Comparison of ENCODE assay signal across 9 cellular contexts in the genomic region with DNA sequence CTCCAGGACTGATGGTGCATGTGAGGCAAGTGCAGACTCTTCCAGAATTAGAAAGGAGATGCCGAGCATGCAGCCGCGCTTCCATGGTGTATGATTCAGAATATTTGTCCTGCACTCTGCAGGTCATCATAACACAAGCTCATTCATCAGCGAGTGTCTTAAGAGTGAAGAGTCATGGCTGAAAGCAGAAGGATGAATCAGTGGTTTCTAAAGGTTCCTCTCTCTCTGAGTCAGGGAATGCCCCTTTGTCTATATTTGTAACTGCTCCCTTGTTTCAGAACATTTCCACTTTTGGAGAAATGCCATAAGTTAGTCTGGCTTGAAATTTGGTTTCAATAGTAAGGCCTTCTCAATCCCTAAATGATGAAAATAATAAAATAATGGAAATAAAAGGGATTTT. TPM values are rescaled to one million over a fixed set of nuclear protein-coding genes. Genes with fewer than 3 reads are reported as not detected.
DNase-seq lines count a peak whose midpoint lies in the region; ATAC-seq and TF ChIP-seq lines count a peak whose summit lies in the region.
"Had no signal": no experiment of that assay in that cellular context is flagged by ENCODE, and none has a peak within 500 bp of the region (broad histone marks: within the 10 kb centered on the region; RNA-seq: fewer than 3 reads in every experiment).

No MANE protein-coding gene starts in this region.

- 68 to 88% methylated on average over 4 of the region's 4 CpGs for WGBS in sigmoid colon, 2 donors

- in situ Hi-C loops in astrocyte of the cerebellum (cut with HindIII; ENCODE audit: low sequenced_read_pairs): no loop called here

- H3K9me3 Mint-ChIP-seq in progenitor cell of endocrine pancreas (ENCODE audit: low read depth): no peaks in the 10 kb centered on the region
- H3K9me3 Mint-ChIP-seq: central memory CD8-positive, alpha-beta T cell had no signal

- POLR2A ChIA-PET in AG04450 (lab: Yijun Ruan, JAX): interaction anchor here (0.8 kb wide), 1 partner anchor 39 kb away, joined by 3 read pairs; no protein-coding TSS in a partner anchor

- H3K4me1 ChIP-seq in sigmoid colon: peaks cover 0 to 9% (median 4%) of the 10 kb centered on the region in 4 donors

- TF ChIP-seq EP300 in sigmoid colon (IDR thresholded peaks at IDR 0.05): no peak

- CTCF ChIA-PET in AG04450 (lab: Charles Lee): interaction anchor here (1.3 kb wide), 1 partner anchor 96 kb away, joined by 5 read pairs; no protein-coding TSS in a partner anchor

- H3K27ac ChIP-seq in AG04450 (ENCODE audit: low read depth, low read length) (no peak overlapping the region), sigmoid colon (no peak overlapping the region)

- TF ChIP-seq CTCF in AG04450 (IDR thresholded peaks at IDR 0.05; ENCODE audit: low read depth, low read length) (no peak), astrocyte of the cerebellum (IDR thresholded peaks at IDR 0.05; ENCODE audit: low read depth, low read length, missing control alignments) (no peak), sigmoid colon (IDR thresholded peaks at IDR 0.05) (no peak), progenitor cell of endocrine pancreas (IDR thresholded peaks at IDR 0.05; ENCODE audit: unreplicated experiment) (no peak)

- no peaks in the 10 kb centered on the region for H3K36me3 ChIP-seq in sigmoid colon

- no peak for TF ChIP-seq POLR2A in sigmoid colon (IDR thresholded peaks at IDR 0.05)

- peak; percentile 87 for DNase-seq in AG04450 (ENCODE audit: low read depth, low spot score)
- peak; percentile 16 for DNase-seq in GM19238 (ENCODE audit: insufficient read length, low spot score)
- DNase-seq in astrocyte of the cerebellum (ENCODE audit: low read depth): peak; percentile 92
- DNase-seq in pons (ENCODE audit: low spot score): peak; percentile 71
- DNase-seq in sigmoid colon: no peak
- no peak for DNase-seq in progenitor cell of endocrine pancreas (ENCODE audit: low spot score, unreplicated experiment)
- no peak for DNase-seq in activated CD8-positive, alpha-beta memory T cell treated with anti-CD3 and anti-CD28 coated beads, Interleukin-2, amount 50 U/mL, for 48 hours

- ATAC-seq in HG03175 (IDR thresholded peaks at IDR 0.05; ENCODE audit: unreplicated experiment): peak; percentile 70

- H3K27me3 ChIP-seq in AG04450 (ENCODE audit: control insufficient read depth, insufficient read depth, low read length): peaks cover 2% of the 10 kb centered on the region
- H3K27me3 ChIP-seq in sigmoid colon: no peaks in the 10 kb centered on the region

- H3K36me3 Mint-ChIP-seq in progenitor cell of endocrine pancreas (ENCODE audit: insufficient read depth): no peaks in the 10 kb centered on the region

- no peak overlapping the region for H3K27ac Mint-ChIP-seq in progenitor cell of endocrine pancreas

- intact Hi-C loops in sigmoid colon (cut with DNase I): no loop called here

- no peaks in the 10 kb centered on the region for H3K4me1 Mint-ChIP-seq in progenitor cell of endocrine pancreas (ENCODE audit: low read depth)
- H3K4me1 Mint-ChIP-seq: central memory CD8-positive, alpha-beta T cell had no signal

- H3K27me3 Mint-ChIP-seq in progenitor cell of endocrine pancreas: peaks cover 2% of the 10 kb centered on the region

- H3K4me3 ChIP-seq in AG04450 (ENCODE audit: low read depth, low read length) (no peak overlapping the region), astrocyte of the cerebellum (ENCODE audit: low read depth, low read length) (no peak overlapping the region), sigmoid colon (no peak overlapping the region)

- no peak overlapping the region for H3K4me3 Mint-ChIP-seq in progenitor cell of endocrine pancreas (ENCODE audit: low read depth)
- H3K4me3 Mint-ChIP-seq: central memory CD8-positive, alpha-beta T cell had no signal

- H3K9me3 ChIP-seq in AG04450 (ENCODE audit: control insufficient read depth, insufficient read depth, low read length) (no peaks in the 10 kb centered on the region; the same call in 1 of the 2 replicates), sigmoid colon (no peaks in the 10 kb centered on the region)

RNA-seq across cellular contexts. Expression of gene HECW1, which starts 52.3 kb away (rescaled TPM):
- polyA plus RNA-seq in AG04450 (2011; rRNA removed) (2.6 and 3.2 TPM in 2 replicates), sigmoid colon (1 to 10 TPM in 2 of 3 donors, under 1 TPM in 1; 0.34 to 4.8 (median 1.2) TPM)
- 3.2 and 4.1 TPM in 2 replicates for polyA minus RNA-seq in AG04450 (2011; rRNA and poly(A)+ RNA removed)
- total RNA-seq in sigmoid colon (1 to 10 TPM in 3 of 4 donors, under 1 TPM in 1; 0.33 to 7.8 (median 1.3) TPM), progenitor cell of endocrine pancreas (0.09 and 0.50 TPM in 2 replicates)

Comparison
In these comparisons a context has a peak if more than half of its experiments do, and no peak if none do; other contexts are left out.
1. DNase-seq: peak in AG04450 (single experiment), GM19238 (single experiment), astrocyte of the cerebellum (single experiment) and pons (single experiment); none in sigmoid colon (single experiment), progenitor cell of endocrine pancreas (single experiment) and activated CD8-positive, alpha-beta memory T cell treated with anti-CD3 and anti-CD28 coated beads, Interleukin-2, amount 50 U/mL, for 48 hours (single experiment).